ENCODE assay signal across 18 cellular contexts in the genomic region with DNA sequence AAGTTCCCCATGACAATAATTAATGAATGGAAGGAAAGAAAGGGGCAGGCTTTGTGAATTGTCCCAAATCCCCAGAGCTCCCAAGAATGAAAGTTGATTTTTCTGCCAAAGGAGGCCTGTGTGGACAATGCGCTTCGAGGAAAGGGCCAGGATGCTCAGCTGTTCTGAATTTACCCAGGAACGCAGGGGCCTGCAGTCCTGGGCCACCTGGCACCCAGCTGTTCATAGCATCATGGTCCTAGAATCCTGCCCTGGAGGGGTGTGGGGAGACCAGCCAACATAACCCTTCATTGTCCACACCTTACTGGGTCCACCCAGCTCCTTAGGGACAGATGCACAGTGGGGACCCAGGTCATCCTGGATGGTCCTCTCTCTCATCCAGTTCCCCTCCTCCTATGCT.
DNase-seq lines count a peak whose midpoint lies in the region; ATAC-seq, FAIRE-seq and TF ChIP-seq lines count a peak whose summit lies in the region.
"Had no signal": no experiment of that assay in that cellular context is flagged by ENCODE, and none has a peak within 500 bp of the region (broad histone marks: within the 10 kb centered on the region; RNA-seq: fewer than 3 reads in every experiment).

No MANE protein-coding gene starts in this region.

- no peaks in the 10 kb centered on the region for H3K36me3 ChIP-seq in lung (ENCODE audit: control insufficient read depth in 2 of 2, insufficient read depth in 2 of 2, low read length in 2 of 2)
- H3K36me3 ChIP-seq in smooth muscle cell (ENCODE audit: low read depth) = no peaks in the 10 kb centered on the region

- TF ChIP-seq CTCF in lung (IDR thresholded peaks at IDR 0.05; ENCODE audit: control extremely low read depth, extremely low read depth) (no peak), smooth muscle cell (IDR thresholded peaks at IDR 0.05; ENCODE audit: borderline replicate concordance, insufficient read depth, poor library complexity, severe bottlenecking) (no peak), D721Med (IDR thresholded peaks at IDR 0.05; ENCODE audit: insufficient read depth, missing control alignments) (no peak)

- 85 to 95% methylated on average over 3 of the region's 3 CpGs for WGBS in lung, 2 donors
- 95% methylated on average over 3 of the region's 3 CpGs for WGBS in smooth muscle cell (ENCODE audit: low lambda C conversion rate)

- H3K27ac ChIP-seq in lung (ENCODE audit: low read depth in 1 of 2, low read length in 1 of 2) (no peak overlapping the region), smooth muscle cell (ENCODE audit: low read depth) (no peak overlapping the region)
- H3K27ac ChIP-seq: GM23248 had no signal

- H3F3A ChIP-seq in smooth muscle cell (ENCODE audit: low read depth) = no peaks in the 10 kb centered on the region

- peaks cover 0 to 4% of the 10 kb centered on the region in 2 donors for H3K9me3 ChIP-seq in lung (ENCODE audit: control insufficient read depth in 2 of 2, insufficient read depth in 1 of 2, low read length in 1 of 2)
- H3K9me3 ChIP-seq in smooth muscle cell (replicated peaks; ENCODE audit: low read depth) = no peaks in the 10 kb centered on the region

- H3K27me3 ChIP-seq in lung (ENCODE audit: control insufficient read depth, insufficient read depth) = no peaks in the 10 kb centered on the region
- H3K27me3 ChIP-seq in smooth muscle cell (ENCODE audit: low read depth) = no peaks in the 10 kb centered on the region

- no peak for FAIRE-seq in frontal cortex (lab: Jason Lieb, UNC)
- no peak for FAIRE-seq in D721Med (lab: Jason Lieb, UNC)
- FAIRE-seq: G401.6, GM12892 had no signal

- no peak overlapping the region for H3K4me2 ChIP-seq in smooth muscle cell

- no peak overlapping the region for H2AFZ ChIP-seq in smooth muscle cell (ENCODE audit: low read depth)
- H2AFZ ChIP-seq: GM23248 had no signal

- H4K20me1 ChIP-seq in smooth muscle cell (ENCODE audit: low read depth) = no peaks in the 10 kb centered on the region

- H3K4me3 ChIP-seq in lung (no peak overlapping the region), smooth muscle cell (no peak overlapping the region)
- H3K4me3 ChIP-seq: GM23248 had no signal

- ATAC-seq in esophagus mucosa = peak; percentile 22
- no peak for ATAC-seq in lung (ENCODE audit: insufficient read depth, low FRiP score)
- ATAC-seq: HCT116 had no signal

- no peak overlapping the region for H3K9ac ChIP-seq in smooth muscle cell (ENCODE audit: low read depth)
- H3K9ac ChIP-seq: GM23248 had no signal

- no peaks in the 10 kb centered on the region for H3K79me2 ChIP-seq in smooth muscle cell (ENCODE audit: low read depth)

- DNase-seq in ecto neural progenitor cell (ENCODE audit: low spot score) (peak; percentile 10), lung (ENCODE audit: low spot score) (peak; percentile 17), smooth muscle cell (lab: John Stamatoyannopoulos, UW; ENCODE audit: unreplicated experiment) (no peak), frontal cortex (ENCODE audit: low spot score in 2 of 2) (no peak), D721Med (ENCODE audit: insufficient read length, low spot score) (no peak)
- DNase-seq: C1 segment of cervical spinal cord; Calu3; CD4-positive, alpha-beta memory T cell; COR-L47; DMS153; DND-41; GM23248; H9; HFFc6 had no signal

- H3K4me1 ChIP-seq in lung (ENCODE audit: control insufficient read depth in 2 of 2, insufficient read depth in 2 of 2, low read length in 2 of 2) (no peaks in the 10 kb centered on the region), smooth muscle cell (ENCODE audit: low read depth) (no peaks in the 10 kb centered on the region)

Comparison
In these comparisons a context has a peak if more than half of its experiments do, and no peak if none do; other contexts are left out.
1. DNase-seq: peak in ecto neural progenitor cell (single experiment) and lung (single experiment); none in smooth muscle cell (single experiment), frontal cortex (0 of 2) and D721Med (single experiment).